Comparison of ENCODE assay signal across 8 cellular contexts in the genomic region with DNA sequence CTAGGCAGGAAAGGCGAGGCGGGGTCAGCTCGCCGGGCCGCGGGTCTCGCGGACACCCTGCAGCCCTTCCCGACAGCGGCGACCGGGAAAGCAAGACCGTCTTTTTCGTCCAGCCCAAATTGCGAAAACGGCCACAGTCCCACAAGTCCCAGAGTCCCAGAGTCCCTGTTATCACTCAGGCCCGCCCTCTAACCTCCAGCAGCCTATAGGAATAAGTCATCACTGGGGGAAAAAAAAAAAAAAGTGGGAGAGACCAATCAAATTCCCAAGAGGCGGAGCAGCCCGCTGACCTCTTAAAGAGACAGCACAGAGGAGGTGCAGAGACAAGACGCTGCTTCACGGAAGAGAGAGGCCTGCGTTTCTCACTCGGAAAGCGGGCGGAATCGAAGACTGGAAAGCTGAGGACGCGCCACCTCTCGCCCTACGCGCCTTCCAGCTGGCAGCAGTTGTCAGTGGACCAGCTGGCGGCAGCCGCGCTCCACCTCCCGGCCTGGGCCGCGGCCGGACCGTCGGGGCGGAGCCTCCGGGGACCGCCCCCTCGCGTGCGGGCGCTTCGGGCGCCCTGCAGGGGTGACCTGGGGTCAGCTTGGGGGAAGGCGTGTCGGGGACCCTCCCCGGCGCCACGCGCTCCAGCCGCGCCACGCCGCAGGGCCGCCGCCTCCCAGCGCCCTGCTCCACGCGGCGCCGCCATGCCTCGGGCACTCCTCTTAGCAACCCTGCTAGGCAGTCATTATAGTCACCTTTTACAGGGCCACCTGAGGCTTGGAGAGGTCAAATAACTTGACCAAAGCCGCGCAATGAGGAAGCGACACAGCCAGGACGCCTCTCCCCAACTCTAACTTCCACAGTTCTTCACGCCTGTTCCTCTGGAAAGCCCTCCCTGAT. TPM values are rescaled to one million over a fixed set of nuclear protein-coding genes. Genes with fewer than 3 reads are reported as not detected.
DNase-seq lines count a peak whose midpoint lies in the region; ATAC-seq, FAIRE-seq and TF ChIP-seq lines count a peak whose summit lies in the region.

TPRA1 (minus strand) TSS at position 141 of the 885 bp plus-strand sequence. CDS start 10,587 bp downstream, outside the sequence.

- H3K9me3 ChIP-seq in WERI-Rb-1 (ENCODE audit: severe bottlenecking) (no peaks in the 10 kb centered on the region), mammary epithelial cell (replicated peaks; ENCODE audit: insufficient read depth, low read length) (no peaks in the 10 kb centered on the region), small intestine (ENCODE audit: control insufficient read depth, low read depth) (no peaks in the 10 kb centered on the region)

- peak within 1 kb of the TSS; percentile 69 for H3K4me3 ChIP-seq in WERI-Rb-1 (ENCODE audit: low read depth, low read length)
- peak within 1 kb of the TSS; percentile 83 to 88 (median 87) for H3K4me3 ChIP-seq in mammary epithelial cell (replicated peaks in 1 of 3; ENCODE audit: insufficient read depth in 1 of 3, low read depth in 2 of 3, low read length in 3 of 3)
- peak within 1 kb of the TSS; percentile 71 to 83 for H3K4me3 ChIP-seq in small intestine (ENCODE audit: low read depth in 1 of 2, low read length in 2 of 2)

- H3K36me3 ChIP-seq in WERI-Rb-1 (peaks cover 6% of the 10 kb centered on the region), mammary epithelial cell (ENCODE audit: insufficient read depth, low read length) (no peaks in the 10 kb centered on the region), small intestine (ENCODE audit: control insufficient read depth in 2 of 2, insufficient read depth in 2 of 2, low read length in 2 of 2) (no peaks in the 10 kb centered on the region)

- intact Hi-C loops in mammary epithelial cell (cut with micrococcal nuclease): loop anchor here (1.0 to 5.0 kb wide), 11 partner anchors 16 to 542 kb away; partner anchors contain the start of genes ABTB1 and SEC61A1

- H3K4me2 ChIP-seq in mammary epithelial cell (ENCODE audit: insufficient read depth, low read depth, low read length): peak within 1 kb of the TSS; percentile 88

- DNase-seq in AG08395 (ENCODE audit: low spot score): peak; percentile 98
- DNase-seq in NCI-H2196 (lab: John Stamatoyannopoulos, UW; ENCODE audit: unreplicated experiment): peak; percentile 98
- DNase-seq in WERI-Rb-1: peak; percentile 94
- peak; percentile 98 for DNase-seq in mammary epithelial cell
- DNase-seq in iPS-NIHi11 (ENCODE audit: low spot score): peak; percentile 92
- DNase-seq in small intestine: peak; percentile 98

- peak within 1 kb of the TSS; percentile 82 for H2AFZ ChIP-seq in mammary epithelial cell (ENCODE audit: low read depth, low read length)

- H3K4me1 ChIP-seq in mammary epithelial cell (ENCODE audit: insufficient read depth, low read length) (peaks cover 21% of the 10 kb centered on the region), small intestine (ENCODE audit: control insufficient read depth in 2 of 2, insufficient read depth in 1 of 2, low read depth in 1 of 2, low read length in 1 of 2) (peaks cover 7 to 9% of the 10 kb centered on the region in 2 donors)

- WGBS in mammary epithelial cell (ENCODE audit: low coverage, missing lambda C conversion rate): under 1% methylated on average over 25 of the region's 72 CpGs
- WGBS in small intestine, 3 donors: 0 to 1% (median 0%) methylated on average over 54 to 72 of the region's 72 CpGs

- FAIRE-seq in small intestine (lab: Jason Lieb, UNC): no peak

- TSS peak; percentile 60 for BruUV-seq in mammary epithelial cell (replicated peaks; lab: Mats Ljungman, UMichigan)

- H3K27ac ChIP-seq in WERI-Rb-1: peak within 1 kb of the TSS; percentile 95
- peak within 1 kb of the TSS; percentile 91 for H3K27ac ChIP-seq in mammary epithelial cell (ENCODE audit: insufficient read depth, low read depth, low read length)
- H3K27ac ChIP-seq in small intestine (ENCODE audit: low read depth in 1 of 2, low read length in 1 of 2): peak within 1 kb of the TSS; percentile 90 to 98

- in situ Hi-C loops in mammary epithelial cell (cut with MboI; ENCODE audit: low sequenced_read_pairs in 2 of 2): no loop called here

- CTCF ChIA-PET in mammary epithelial cell (lab: Charles Lee; ENCODE audit: low non-redundant PET): interaction anchor here (0.6 to 0.7 kb wide), 2 partner anchors 16 to 230 kb away, joined by 3 to 11 read pairs; no protein-coding TSS in a partner anchor

- H3K27me3 ChIP-seq in WERI-Rb-1 (ENCODE audit: insufficient read depth, low read depth, severe bottlenecking) (no peaks in the 10 kb centered on the region), mammary epithelial cell (ENCODE audit: insufficient read depth, low read length) (no peaks in the 10 kb centered on the region), small intestine (ENCODE audit: control insufficient read depth in 2 of 2, insufficient read depth in 2 of 2, low read length in 2 of 2) (no peaks in the 10 kb centered on the region)

- peak within 1 kb of the TSS; percentile 95 for H3K9ac ChIP-seq in mammary epithelial cell (ENCODE audit: insufficient read depth, low read length)

- peaks cover 45% of the 10 kb centered on the region for H3K79me2 ChIP-seq in mammary epithelial cell (ENCODE audit: insufficient read depth, low read length)

- no peaks in the 10 kb centered on the region for H4K20me1 ChIP-seq in mammary epithelial cell (ENCODE audit: insufficient read depth, low read length)

- TF ChIP-seq CTCF in WERI-Rb-1 (IDR thresholded peaks at IDR 0.05; ENCODE audit: low read depth, low read length): peak; percentile 53
- peak in 1 of 2 donors; percentile 36 for TF ChIP-seq CTCF in mammary epithelial cell (conservative IDR thresholded peaks at IDR 0.05 in 1 of 2, IDR thresholded peaks at IDR 0.05 in 1 of 2; ENCODE audit: extremely low read depth in 1 of 2, insufficient read depth in 1 of 2, low read depth in 1 of 2, low read length in 2 of 2)

- peak; percentile 89 for ATAC-seq in GM18870 (IDR thresholded peaks at IDR 0.05; ENCODE audit: unreplicated experiment)
- peak; percentile 82 for ATAC-seq in HG03135 (IDR thresholded peaks at IDR 0.05; ENCODE audit: unreplicated experiment)

- dilution Hi-C loops in mammary epithelial cell (cut with HindIII; ENCODE audit: low sequenced_read_pairs): no loop called here

RNA-seq across cellular contexts. Expression of gene TPRA1, which starts in this region (rescaled TPM):
- total RNA-seq in mammary epithelial cell: 10 to 100 TPM; 30.3 to 44.5 TPM
- polyA plus RNA-seq in mammary epithelial cell (31.4 TPM), small intestine (10 to 100 TPM; 23.7 to 25.9 (median 25.4) TPM)
- 28.9 TPM for polyA minus RNA-seq in mammary epithelial cell

Comparison
In these comparisons a context has a peak if more than half of its experiments do, and no peak if none do; other contexts are left out.
1. Peak in every context shown above with its lines: DNase-seq, ATAC-seq, H3K4me3 ChIP-seq and H3K27ac ChIP-seq.